ENCODE assay signal across 23 cellular contexts in genomic region chr22:19709063-19709769, GRCh38. TPM values are rescaled to one million over a fixed set of nuclear protein-coding genes. Genes with fewer than 3 reads are reported as not detected.
A peak's percentile ranks its signal among the peaks of the same experiment; 100 is the strongest.
DNase-seq lines count a peak whose midpoint lies in the region; ATAC-seq and TF ChIP-seq lines count a peak whose summit lies in the region.
"Had no signal": no experiment of that assay in that cellular context is flagged by ENCODE, and none has a peak within 500 bp of the region (broad histone marks: within the 10 kb centered on the region; RNA-seq: fewer than 3 reads in every experiment).

No MANE protein-coding gene starts in this region.

- no TSS peak for BruUV-seq in MCF 10A (replicated peaks; lab: Mats Ljungman, UMichigan)

- H3K9me2 ChIP-seq in SK-N-SH: no peaks in the 10 kb centered on the region

- peak; percentile 48 for DNase-seq in SK-N-SH
- DNase-seq in fibroblast of mammary gland (ENCODE audit: low read depth): peak; percentile 37
- peak; percentile 3 for DNase-seq in nephron progenitor cell
- DNase-seq in vagina (ENCODE audit: extremely low spot score in 2 of 2): no peak
- DNase-seq in MV-4-11 (lab: John Stamatoyannopoulos, UW): no peak
- no peak for DNase-seq in MCF 10A (ENCODE audit: unreplicated experiment)
- DNase-seq: DMS 273 treated with DMSO at 0.1 percent for 48 hours, foreskin keratinocyte, MG63, NCI-H2227 treated with DMSO at 0.1 percent for 48 hours, T1000, transverse colon had no signal

- H3K9me3 Mint-ChIP-seq in nephron progenitor cell: no peaks in the 10 kb centered on the region
- no peaks in the 10 kb centered on the region for H3K9me3 Mint-ChIP-seq in MCF 10A (ENCODE audit: unreplicated experiment)
- H3K9me3 Mint-ChIP-seq: activated T-helper 1 cell treated with anti-CD3 and anti-CD28 coated beads, Interleukin-12 subunit alpha, Interleukin-12 subunit beta, Interleukin-2, Interleukin-4 antibody, amounts not matched to agents 30 ng/mL and 10 ng/mL and 1 ng/mL, durations not matched to agents 14 hours and 24 hours and 36 hours; brain; dendritic cell treated with granulocyte-macrophage colony-stimulating factor and Interleukin-4, amounts not matched to agents 40 ng/mL and 50 ng/mL, for 4 days; stimulated activated memory B cell treated with anti-CD40 and anti-IgM and Interleukin-4, amounts not matched to agents 10 μg/mL and 1 μg/mL and 100 μg/mL, for 72 hours had no signal

- H3K4me1 Mint-ChIP-seq in nephron progenitor cell (peaks cover 6% of the 10 kb centered on the region), MCF 10A (ENCODE audit: insufficient read depth, unreplicated experiment) (no peaks in the 10 kb centered on the region)
- H3K4me1 Mint-ChIP-seq: stimulated activated memory B cell treated with anti-CD40 and anti-IgM and Interleukin-4, amounts not matched to agents 10 μg/mL and 1 μg/mL and 100 μg/mL, for 72 hours had no signal

- H3K4me3 Mint-ChIP-seq in nephron progenitor cell (no peak overlapping the region), MCF 10A (ENCODE audit: unreplicated experiment) (no peak overlapping the region)
- H3K4me3 Mint-ChIP-seq: activated T-helper 1 cell treated with anti-CD3 and anti-CD28 coated beads, Interleukin-12 subunit alpha, Interleukin-12 subunit beta, Interleukin-2, Interleukin-4 antibody, amounts not matched to agents 30 ng/mL and 10 ng/mL and 1 ng/mL, durations not matched to agents 14 hours and 24 hours and 36 hours; dendritic cell treated with granulocyte-macrophage colony-stimulating factor and Interleukin-4, amounts not matched to agents 40 ng/mL and 50 ng/mL, for 4 days; stimulated activated memory B cell treated with anti-CD40 and anti-IgM and Interleukin-4, amounts not matched to agents 10 μg/mL and 1 μg/mL and 100 μg/mL, for 72 hours had no signal

- H3F3A ChIP-seq in SK-N-SH (replicated peaks; ENCODE audit: insufficient read depth): no peaks in the 10 kb centered on the region

- no peaks in the 10 kb centered on the region for H3K36me3 Mint-ChIP-seq in nephron progenitor cell (ENCODE audit: low read depth)
- H3K36me3 Mint-ChIP-seq in MCF 10A (ENCODE audit: insufficient read depth, unreplicated experiment): no peaks in the 10 kb centered on the region
- H3K36me3 Mint-ChIP-seq: brain; stimulated activated memory B cell treated with anti-CD40 and anti-IgM and Interleukin-4, amounts not matched to agents 10 μg/mL and 1 μg/mL and 100 μg/mL, for 72 hours had no signal

- POLR2A ChIA-PET in SK-N-SH (lab: Yijun Ruan, JAX): interaction anchor here (1.5 kb wide), 1 partner anchor 46 kb away, joined by 3 read pairs; no protein-coding TSS in a partner anchor
- POLR2A ChIA-PET in MCF 10A (lab: Yijun Ruan, JAX): interaction anchor here (0.6 kb wide), 1 partner anchor 263 kb away, joined by 3 read pairs; no protein-coding TSS in a partner anchor

- no peaks in the 10 kb centered on the region for H3K79me2 ChIP-seq in SK-N-SH (ENCODE audit: insufficient read depth)

- TF ChIP-seq CTCF in SK-N-SH (IDR thresholded peaks at IDR 0.05): no peak
- TF ChIP-seq CTCF in fibroblast of mammary gland (conservative IDR thresholded peaks at IDR 0.05; ENCODE audit: control insufficient read depth, insufficient read depth, low read depth, low read length): no peak
- no peak for TF ChIP-seq CTCF in nephron progenitor cell (IDR thresholded peaks at IDR 0.05)
- TF ChIP-seq CTCF in vagina (IDR thresholded peaks at IDR 0.05): no peak
- no peak for TF ChIP-seq CTCF in MCF 10A (IDR thresholded peaks at IDR 0.05; ENCODE audit: unreplicated experiment)

- TF ChIP-seq RAD21 in SK-N-SH (IDR thresholded peaks at IDR 0.05; ENCODE audit: low read length): no peak

- ATAC-seq in SK-N-SH treated with all-trans-retinoic acid at 6 μM for 48 hours (no peak), GM21717 (IDR thresholded peaks at IDR 0.05; ENCODE audit: unreplicated experiment) (no peak)
- ATAC-seq: foreskin keratinocyte; HCT116; HepG2; stimulated activated memory B cell treated with anti-CD40 and anti-IgM and Interleukin-4, amounts not matched to agents 10 μg/mL and 1 μg/mL and 100 μg/mL, for 72 hours had no signal

- H3K27me3 Mint-ChIP-seq in nephron progenitor cell (ENCODE audit: low read depth, poor library complexity) (peaks cover 53% of the 10 kb centered on the region), MCF 10A (ENCODE audit: insufficient read depth, unreplicated experiment) (no peaks in the 10 kb centered on the region)

- H3K4me1 ChIP-seq in SK-N-SH (ENCODE audit: control insufficient read depth in 1 of 2, insufficient read depth in 2 of 2, low read depth in 1 of 2, low read length in 1 of 2): peaks cover 0 to 20% of the 10 kb centered on the region in 2 experiments; a peak in 1 of 4 replicates
- peaks cover 29% of the 10 kb centered on the region for H3K4me1 ChIP-seq in vagina
- H3K4me1 ChIP-seq: foreskin keratinocyte had no signal

- H3K4me3 ChIP-seq in SK-N-SH (ENCODE audit: low read depth in 2 of 2, low read length in 1 of 2) (no peak overlapping the region), fibroblast of mammary gland (ENCODE audit: control insufficient read depth, low read depth, low read length) (no peak overlapping the region), vagina (no peak overlapping the region)
- H3K4me3 ChIP-seq: MG63, transverse colon had no signal

- H3K27ac Mint-ChIP-seq in nephron progenitor cell: no peak overlapping the region
- H3K27ac Mint-ChIP-seq in MCF 10A (ENCODE audit: low read depth, unreplicated experiment): no peak overlapping the region
- H3K27ac Mint-ChIP-seq: activated T-helper 1 cell treated with anti-CD3 and anti-CD28 coated beads, Interleukin-12 subunit alpha, Interleukin-12 subunit beta, Interleukin-2, Interleukin-4 antibody, amounts not matched to agents 30 ng/mL and 10 ng/mL and 1 ng/mL, durations not matched to agents 14 hours and 24 hours and 36 hours; dendritic cell treated with granulocyte-macrophage colony-stimulating factor and Interleukin-4, amounts not matched to agents 40 ng/mL and 50 ng/mL, for 4 days; stimulated activated memory B cell treated with anti-CD40 and anti-IgM and Interleukin-4, amounts not matched to agents 10 μg/mL and 1 μg/mL and 100 μg/mL, for 72 hours had no signal

- H4K20me1 ChIP-seq in SK-N-SH (ENCODE audit: insufficient read depth): no peaks in the 10 kb centered on the region

- WGBS in SK-N-SH (ENCODE audit: low lambda C conversion rate): 74% methylated on average over 15 of the region's 19 CpGs

- intact Hi-C loops in vagina (cut with DNase I): no loop called here
- intact Hi-C loops in MCF 10A (cut with micrococcal nuclease): no loop called here

- CTCF ChIA-PET in SK-N-SH (lab: Yijun Ruan, JAX) (interaction anchor here (0.6 to 6.9 kb wide), 7 partner anchors 13 to 240 kb away, joined by 3 to 45 read pairs (median 7); no protein-coding TSS in a partner anchor), MCF 10A (lab: Yijun Ruan, JAX) (interaction anchor here (0.6 to 2.6 kb wide), 4 partner anchors 21 to 444 kb away, joined by 3 to 15 read pairs (median 3); no protein-coding TSS in a partner anchor)

- H3K27me3 ChIP-seq in SK-N-SH (ENCODE audit: insufficient read depth) (no peaks in the 10 kb centered on the region), vagina (no peaks in the 10 kb centered on the region)
- H3K27me3 ChIP-seq: MG63 had no signal

- no peak for TF ChIP-seq POLR2A in vagina (IDR thresholded peaks at IDR 0.05)

- H3K9me3 ChIP-seq in SK-N-SH (no peaks in the 10 kb centered on the region), vagina (no peaks in the 10 kb centered on the region)
- H3K9me3 ChIP-seq: MG63, transverse colon had no signal

- no peak overlapping the region for H2AFZ ChIP-seq in SK-N-SH (ENCODE audit: low read depth)

- H3K4me2 ChIP-seq in SK-N-SH: no peak overlapping the region

- H3K9ac ChIP-seq in SK-N-SH: no peak overlapping the region

- H3K36me3 ChIP-seq in SK-N-SH (replicated peaks in 1 of 2; ENCODE audit: control insufficient read depth in 1 of 2, insufficient read depth in 2 of 2, low read length in 1 of 2): no peaks in the 10 kb centered on the region
- H3K36me3 ChIP-seq in vagina: no peaks in the 10 kb centered on the region
- H3K36me3 ChIP-seq: MG63, transverse colon had no signal

- TF ChIP-seq EP300 in SK-N-SH (IDR thresholded peaks at IDR 0.05; ENCODE audit: borderline replicate concordance in 1 of 2, low read depth in 1 of 2, low read length in 1 of 2): no peak

- H3K27ac ChIP-seq in SK-N-SH (ENCODE audit: low read depth in 2 of 2, low read length in 1 of 2): no peak overlapping the region
- H3K27ac ChIP-seq in vagina: peak overlapping the region; percentile 83
- H3K27ac ChIP-seq: 22Rv1, foreskin keratinocyte, transverse colon had no signal

TF ChIP-seq in SK-N-SH, 30 proteins besides CTCF, POLR2A, EP300 and RAD21 (continues in another document):
- TF ChIP-seq SIN3A (IDR thresholded peaks at IDR 0.05; ENCODE audit: borderline replicate concordance, low read depth, low read length) (no peak), POLR2AphosphoS5 (IDR thresholded peaks at IDR 0.05; ENCODE audit: low read depth, low read length) (no peak)

TF ChIP-seq in SK-N-SH treated with all-trans-retinoic acid at 6 μM for 48 hours, 23 proteins besides CTCF, POLR2A, EP300 and RAD21 (continues in another document):
- TF ChIP-seq CSDC2 (CRISPR knock-in tag; IDR thresholded peaks at IDR 0.05) (no peak), ARNTL (CRISPR knock-in tag; IDR thresholded peaks at IDR 0.05; ENCODE audit: borderline replicate concordance, low read depth) (no peak), RARB (CRISPR knock-in tag; IDR thresholded peaks at IDR 0.05) (no peak), ISL1 (CRISPR knock-in tag; IDR thresholded peaks at IDR 0.05) (no peak), ESRRG (CRISPR knock-in tag; IDR thresholded peaks at IDR 0.05) (no peak), ZC3H10 (CRISPR knock-in tag; IDR thresholded peaks at IDR 0.05) (no peak)

RNA-seq across cellular contexts. Expression of gene SEPTIN5, which starts 5.1 kb away (rescaled TPM):
- 10.4 and 14.0 TPM in 2 replicates for polyA plus RNA-seq in SK-N-SH (2012; rRNA removed)
- 6.1 and 11.1 TPM in 2 replicates for polyA plus RNA-seq in SK-N-SH (2012; cell fraction: cytosol; rRNA removed)
- polyA plus RNA-seq in SK-N-SH (2012; cell fraction: nucleus; rRNA removed): 34.8 and 52.6 TPM in 2 replicates
- total RNA-seq in vagina (67.3 TPM), MCF 10A (2022) (2.0 and 3.5 TPM in 2 replicates)
- total RNA-seq: HepG2 had no signal

RNA-seq across cellular contexts. Expression of gene GP1BB, which starts 14.1 kb away (rescaled TPM):
- 0.49 and 1.5 TPM in 2 replicates for polyA plus RNA-seq in SK-N-SH (2012; rRNA removed)
- polyA plus RNA-seq in SK-N-SH (2012; cell fraction: cytosol; rRNA removed): 0.49 and 0.85 TPM in 2 replicates
- 7.2 and 43.4 TPM in 2 replicates for polyA plus RNA-seq in SK-N-SH (2012; cell fraction: nucleus; rRNA removed)
- total RNA-seq in vagina: 14.5 TPM
- total RNA-seq in MCF 10A (2022): 0.37 and 0.83 TPM in 2 replicates
- total RNA-seq: activated T-helper 1 cell treated with anti-CD3 and anti-CD28 coated beads, Interleukin-12 subunit alpha, Interleukin-12 subunit beta, Interleukin-2, Interleukin-4 antibody, amounts not matched to agents 30 ng/mL and 10 ng/mL and 1 ng/mL, durations not matched to agents 14 hours and 24 hours and 36 hours; HepG2 had no signal
- polyA plus RNA-seq: HepG2 had no signal

RNA-seq across cellular contexts. Expression of gene TBX1, which starts 51.4 kb away (rescaled TPM):
- polyA plus RNA-seq in SK-N-SH (2012; rRNA removed): not detected in 2 replicates
- 0.07 TPM in 1 of 2 replicates, not detected in the other for polyA plus RNA-seq in SK-N-SH (2012; cell fraction: cytosol; rRNA removed)
- 0.29 and 0.41 TPM in 2 replicates for polyA plus RNA-seq in SK-N-SH (2012; cell fraction: nucleus; rRNA removed)
- total RNA-seq in vagina: 7.1 TPM
- total RNA-seq in MCF 10A (2022): not detected in 2 replicates
- total RNA-seq: HepG2, mononuclear cell had no signal
- polyA plus RNA-seq: BJ, HepG2 had no signal

Comparison
In these comparisons a context has a peak if more than half of its experiments do, and no peak if none do; other contexts are left out.
1. DNase-seq: peak in SK-N-SH (single experiment), fibroblast of mammary gland (single experiment) and nephron progenitor cell (single experiment); none in vagina (0 of 2), MV-4-11 (single experiment) and MCF 10A (single experiment).
2. RNA of gene SEPTIN5, which starts 5.1 kb away (total RNA-seq): 67.3 TPM in vagina (single experiment); 2.0 to 3.5 TPM in MCF 10A; every median in the first group is over 10 times any median in the second.